Comparison of ENCODE assay signal across 14 cellular contexts in the genomic region with DNA sequence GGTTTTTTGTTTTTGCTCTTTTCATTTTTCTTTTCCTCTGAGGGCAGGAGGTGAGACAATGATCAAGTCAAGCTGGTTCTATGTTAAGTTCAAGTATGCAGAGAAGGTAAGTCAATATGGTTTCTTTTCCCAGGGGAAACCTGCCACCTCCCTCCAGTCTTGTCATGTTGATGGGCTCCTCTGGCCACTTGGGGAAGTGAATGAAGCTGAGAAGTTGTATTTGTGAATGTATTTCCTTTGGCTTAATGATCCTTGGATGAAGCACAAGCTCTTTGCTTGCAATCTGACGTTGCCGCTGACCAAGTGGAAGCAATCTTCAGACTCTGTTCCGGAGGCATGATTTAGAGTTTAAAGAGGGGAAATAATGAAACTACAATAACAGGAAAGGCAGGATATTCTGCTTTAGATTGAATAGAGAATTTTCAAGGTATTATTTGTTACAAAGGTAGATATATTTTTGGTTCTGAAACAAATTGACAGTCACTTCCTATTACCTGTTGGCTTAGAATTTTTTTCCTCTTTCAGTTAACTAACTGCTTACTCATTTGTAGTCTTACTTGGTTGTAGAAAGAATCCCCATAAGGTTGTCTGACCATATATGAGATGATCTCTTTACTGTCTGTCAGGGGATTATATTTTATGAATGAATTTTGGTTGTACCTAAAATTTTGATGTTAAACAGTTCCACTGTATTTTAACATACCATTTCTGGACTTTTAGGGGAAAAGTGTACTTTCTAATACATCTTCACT.
DNase-seq lines count a peak whose midpoint lies in the region; ATAC-seq and TF ChIP-seq lines count a peak whose summit lies in the region.
"Had no signal": no experiment of that assay in that cellular context is flagged by ENCODE, and none has a peak within 500 bp of the region (broad histone marks: within the 10 kb centered on the region; RNA-seq: fewer than 3 reads in every experiment).

No MANE protein-coding gene starts in this region.

- H3K27ac ChIP-seq in SK-N-SH (ENCODE audit: low read depth in 2 of 2, low read length in 1 of 2) (0 out of 4 replicates have a peak overlapping the region, but pooled peaks of 1 of the 2 experiments have one; percentile 6), OCI-LY7 (ENCODE audit: low read depth, low read length, poor library complexity, severe bottlenecking) (no peak overlapping the region), iPS-18a (ENCODE audit: low read length) (no peak overlapping the region), thyroid gland (no peak overlapping the region)
- H3K27ac ChIP-seq: A549, neutrophil had no signal

- H4K20me1 ChIP-seq in SK-N-SH (ENCODE audit: insufficient read depth) (peaks cover 6% of the 10 kb centered on the region), OCI-LY7 (ENCODE audit: insufficient read depth, low read length) (no peaks in the 10 kb centered on the region)

- intact Hi-C loops in OCI-LY7 (cut with micrococcal nuclease; ENCODE audit: unreplicated experiment): no loop called here
- intact Hi-C loops in thyroid gland (cut with DNase I): no loop called here

- TF ChIP-seq RAD21 in SK-N-SH (IDR thresholded peaks at IDR 0.05; ENCODE audit: low read length): no peak

- no peaks in the 10 kb centered on the region for H3K9me3 ChIP-seq in SK-N-SH
- H3K9me3 ChIP-seq in OCI-LY7 (ENCODE audit: low read length): no peaks in the 10 kb centered on the region
- no peaks in the 10 kb centered on the region for H3K9me3 ChIP-seq in iPS-18a (ENCODE audit: control insufficient read depth, low read depth, low read length)
- H3K9me3 ChIP-seq in thyroid gland: no peaks in the 10 kb centered on the region
- H3K9me3 ChIP-seq: A549, neutrophil had no signal

- POLR2A ChIA-PET in SK-N-SH (lab: Yijun Ruan, JAX): no interaction called here
- POLR2A ChIA-PET in OCI-LY7 (lab: Charles Lee): interaction anchor here (0.6 to 2.5 kb wide), 6 partner anchors 11 to 1594 kb away, joined by 3 to 14 read pairs (median 4); no protein-coding TSS in a partner anchor

- H3K4me2 ChIP-seq in SK-N-SH: no peak overlapping the region
- peak overlapping the region; percentile 14 for H3K4me2 ChIP-seq in OCI-LY7 (ENCODE audit: low read length)
- H3K4me2 ChIP-seq: A549 had no signal

- no peak for TF ChIP-seq CTCF in SK-N-SH (IDR thresholded peaks at IDR 0.05)
- TF ChIP-seq CTCF in OCI-LY7 (conservative IDR thresholded peaks at IDR 0.05; ENCODE audit: low read length): no peak
- TF ChIP-seq CTCF in thyroid gland (IDR thresholded peaks at IDR 0.05): no peak

- H3F3A ChIP-seq in SK-N-SH (replicated peaks; ENCODE audit: insufficient read depth): peaks cover 2% of the 10 kb centered on the region

- CTCF ChIA-PET in SK-N-SH (lab: Yijun Ruan, JAX) (interaction anchor here (0.7 to 1.7 kb wide), 5 partner anchors 11 to 70 kb away, joined by 3 read pairs; no protein-coding TSS in a partner anchor), OCI-LY7 (lab: Charles Lee; ENCODE audit: unreplicated experiment) (no interaction called here)

- H3K9ac ChIP-seq in SK-N-SH (no peak overlapping the region), iPS-18a (ENCODE audit: low read length) (no peak overlapping the region)

- 93% methylated on average over 3 of the region's 3 CpGs for WGBS in SK-N-SH (ENCODE audit: low lambda C conversion rate)
- WGBS in thyroid gland, 2 donors: 4 to 7% methylated on average over 3 of the region's 3 CpGs

- H3K79me2 ChIP-seq in SK-N-SH (ENCODE audit: insufficient read depth) (no peaks in the 10 kb centered on the region; the same call in 1 of the 2 replicates), OCI-LY7 (ENCODE audit: insufficient read depth, low read depth, low read length) (peaks cover 17% of the 10 kb centered on the region; the same call in 1 of the 2 replicates)

- BruUV-seq in OCI-LY7 (replicated peaks; lab: Mats Ljungman, UMichigan): no TSS peak

- no peak overlapping the region for H3K4me3 ChIP-seq in SK-N-SH (ENCODE audit: low read depth in 2 of 2, low read length in 1 of 2)
- no peak overlapping the region for H3K4me3 ChIP-seq in OCI-LY7 (ENCODE audit: low read depth, low read length, poor library complexity, severe bottlenecking)
- peak overlapping the region; percentile 13 for H3K4me3 ChIP-seq in iPS-18a (ENCODE audit: low read length)
- H3K4me3 ChIP-seq in thyroid gland (replicated peaks in 1 of 3): no peak overlapping the region
- H3K4me3 ChIP-seq: A549 had no signal

- H3K9me2 ChIP-seq in SK-N-SH: no peaks in the 10 kb centered on the region
- no peaks in the 10 kb centered on the region for H3K9me2 ChIP-seq in OCI-LY7 (ENCODE audit: insufficient read depth, low read length)

- H3K4me1 ChIP-seq in SK-N-SH (ENCODE audit: control insufficient read depth in 1 of 2, insufficient read depth in 2 of 2, low read depth in 1 of 2, low read length in 1 of 2) (peaks cover 1 to 27% of the 10 kb centered on the region in 2 experiments; a peak in 3 of 4 replicates), OCI-LY7 (ENCODE audit: insufficient read depth, low read length, poor library complexity, severe bottlenecking) (peaks cover 38% of the 10 kb centered on the region), iPS-18a (ENCODE audit: control insufficient read depth, low read depth, low read length) (peaks cover 27% of the 10 kb centered on the region), thyroid gland (peaks cover 21 to 23% of the 10 kb centered on the region in 2 donors)
- H3K4me1 ChIP-seq: A549 had no signal

- DNase-seq in SK-N-SH (no peak), OCI-LY7 (ENCODE audit: low spot score) (peak; percentile 17), thyroid gland (peak; percentile 22 to 33), NCI-H2081 treated with DMSO at 0.1 percent for 48 hours (lab: John Stamatoyannopoulos, UW) (no peak), COR-L47 (lab: John Stamatoyannopoulos, UW) (no peak), SKM-1 treated with dmso at 0.1 percent for 144 hours (lab: John Stamatoyannopoulos, UW; ENCODE audit: unreplicated experiment) (no peak)
- DNase-seq: activated gamma-delta T cell treated with Interleukin-2 at 50 U/mL for 16 hours; hippocampal formation; NCI-H2029 treated with DMSO at 0.1 percent for 48 hours; stimulated activated CD4-positive, alpha-beta T cell treated with anti-CD3 and anti-CD28 coated beads, Interleukin-4, amount 100 ng/mL, for 4 hours had no signal

- TF ChIP-seq POLR2A in thyroid gland (IDR thresholded peaks at IDR 0.05): no peak

- H2AFZ ChIP-seq in SK-N-SH (ENCODE audit: low read depth) (no peak overlapping the region), OCI-LY7 (ENCODE audit: low read length) (no peak overlapping the region)

- ATAC-seq in SK-N-SH treated with all-trans-retinoic acid at 6 μM for 48 hours: peak; percentile 13; the same call in 1 of the 3 replicates
- ATAC-seq: A549 had no signal

- H3K27me3 ChIP-seq in SK-N-SH (ENCODE audit: insufficient read depth): no peaks in the 10 kb centered on the region
- H3K27me3 ChIP-seq in iPS-18a (ENCODE audit: control insufficient read depth, insufficient read depth, low read length): no peaks in the 10 kb centered on the region
- H3K27me3 ChIP-seq in thyroid gland: no peaks in the 10 kb centered on the region
- H3K27me3 ChIP-seq: neutrophil had no signal

- H3K36me3 ChIP-seq in SK-N-SH (replicated peaks in 1 of 2; ENCODE audit: control insufficient read depth in 1 of 2, insufficient read depth in 2 of 2, low read length in 1 of 2) (no peaks in the 10 kb centered on the region), OCI-LY7 (ENCODE audit: insufficient read depth, low read length) (no peaks in the 10 kb centered on the region), iPS-18a (ENCODE audit: control insufficient read depth, low read depth, low read length) (no peaks in the 10 kb centered on the region), thyroid gland (no peaks in the 10 kb centered on the region)
- H3K36me3 ChIP-seq: neutrophil had no signal

- TF ChIP-seq EP300 in SK-N-SH (IDR thresholded peaks at IDR 0.05; ENCODE audit: borderline replicate concordance in 1 of 2, low read depth in 1 of 2, low read length in 1 of 2): no peak

TF ChIP-seq in SK-N-SH treated with all-trans-retinoic acid at 6 μM for 48 hours, 23 proteins besides CTCF, POLR2A, EP300 and RAD21 (continues in another document):
- no peak for TF ChIP-seq OSR1 (CRISPR knock-in tag; IDR thresholded peaks at IDR 0.05)

TF ChIP-seq in SK-N-SH, 30 proteins besides CTCF, POLR2A, EP300 and RAD21:
- no peak for TF ChIP-seq TEAD4 (IDR thresholded peaks at IDR 0.05; ENCODE audit: borderline replicate concordance, insufficient read depth)
- no peak for TF ChIP-seq RXRA (IDR thresholded peaks at IDR 0.05; ENCODE audit: borderline replicate concordance, low read depth)
- no peak for TF ChIP-seq PBX3 (IDR thresholded peaks at IDR 0.05)
- TF ChIP-seq MXI1 (IDR thresholded peaks at IDR 0.05; ENCODE audit: low read depth, low read length): no peak
- no peak for TF ChIP-seq YY1 (IDR thresholded peaks at IDR 0.05; ENCODE audit: low read depth)
- TF ChIP-seq TAF1 (IDR thresholded peaks at IDR 0.05; ENCODE audit: borderline replicate concordance, low read depth, low read length): no peak
- no peak for TF ChIP-seq RFX5 (IDR thresholded peaks at IDR 0.05; ENCODE audit: low read length)
- no peak for TF ChIP-seq GATA2 (CRISPR knock-in tag; IDR thresholded peaks at IDR 0.05)
- TF ChIP-seq JUND (IDR thresholded peaks at IDR 0.05): no peak
- no peak for TF ChIP-seq FOXM1 (IDR thresholded peaks at IDR 0.05; ENCODE audit: low read depth)
- no peak for TF ChIP-seq RCOR1 (IDR thresholded peaks at IDR 0.05; ENCODE audit: low read length)
- no peak for TF ChIP-seq GABPA (IDR thresholded peaks at IDR 0.05; ENCODE audit: low read depth)

Comparison
In these comparisons a context has a peak if more than half of its experiments do, and no peak if none do; other contexts are left out.
1. DNase-seq: peak in OCI-LY7 (single experiment) and thyroid gland (2 of 2); none in SK-N-SH (single experiment), NCI-H2081 treated with DMSO at 0.1 percent for 48 hours (single experiment), COR-L47 (single experiment) and SKM-1 treated with dmso at 0.1 percent for 144 hours (single experiment).